In genomic region chr5:141923443-141924313, GRCh38 we compare ENCODE assay signal across 9 cellular contexts. TPM values are rescaled to one million over a fixed set of nuclear protein-coding genes. Genes with fewer than 3 reads are reported as not detected.
DNase-seq lines count a peak whose midpoint lies in the region; ATAC-seq, FAIRE-seq and TF ChIP-seq lines count a peak whose summit lies in the region.
"Had no signal": no experiment of that assay in that cellular context is flagged by ENCODE, and none has a peak within 500 bp of the region (broad histone marks: within the 10 kb centered on the region; RNA-seq: fewer than 3 reads in every experiment).

A gene with protein sequence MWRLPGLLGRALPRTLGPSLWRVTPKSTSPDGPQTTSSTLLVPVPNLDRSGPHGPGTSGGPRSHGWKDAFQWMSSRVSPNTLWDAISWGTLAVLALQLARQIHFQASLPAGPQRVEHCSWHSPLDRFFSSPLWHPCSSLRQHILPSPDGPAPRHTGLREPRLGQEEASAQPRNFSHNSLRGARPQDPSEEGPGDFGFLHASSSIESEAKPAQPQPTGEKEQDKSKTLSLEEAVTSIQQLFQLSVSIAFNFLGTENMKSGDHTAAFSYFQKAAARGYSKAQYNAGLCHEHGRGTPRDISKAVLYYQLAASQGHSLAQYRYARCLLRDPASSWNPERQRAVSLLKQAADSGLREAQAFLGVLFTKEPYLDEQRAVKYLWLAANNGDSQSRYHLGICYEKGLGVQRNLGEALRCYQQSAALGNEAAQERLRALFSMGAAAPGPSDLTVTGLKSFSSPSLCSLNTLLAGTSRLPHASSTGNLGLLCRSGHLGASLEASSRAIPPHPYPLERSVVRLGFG (plus strand): TSS chr5:141923871. CDS start chr5:141923942, 71 bp downstream.

- H3K36me3 ChIP-seq in kidney (ENCODE audit: control insufficient read depth in 1 of 2, insufficient read depth in 2 of 2, low read length in 2 of 2), result peaks cover 27 to 28% of the 10 kb centered on the region in 2 donors

- H3K4me3 ChIP-seq in kidney (ENCODE audit: low read length in 2 of 2), result peak within 1 kb of the TSS; percentile 87 to 88

- intact Hi-C loops in kidney (cut with DNase I), result no loop called here

- H3K4me1 ChIP-seq in kidney (ENCODE audit: control insufficient read depth in 1 of 2, insufficient read depth in 1 of 2, low read depth in 1 of 2, low read length in 2 of 2), result peaks cover 4 to 11% of the 10 kb centered on the region in 2 donors

- TF ChIP-seq CTCF in AG09319 (IDR thresholded peaks at IDR 0.05; ENCODE audit: low read depth, low read length) (no peak; the same call in 1 of the 2 replicates), kidney (IDR thresholded peaks at IDR 0.05; ENCODE audit: borderline replicate concordance, extremely low read depth, insufficient read depth) (no peak)

- ATAC-seq in GM19023 (IDR thresholded peaks at IDR 0.05; ENCODE audit: unreplicated experiment), result peak; percentile 99
- ATAC-seq in HG03280 (IDR thresholded peaks at IDR 0.05; ENCODE audit: unreplicated experiment), result peak; percentile 97

- no peaks in the 10 kb centered on the region for H3K9me3 ChIP-seq in kidney (ENCODE audit: control insufficient read depth in 1 of 2, low read length in 2 of 2)

- H3K9ac ChIP-seq in kidney (ENCODE audit: low read length in 2 of 2), result peak within 1 kb of the TSS; percentile 92 to 97

- peak; percentile 80 for DNase-seq in AG09319 (ENCODE audit: extremely low read depth, low read depth)
- DNase-seq in NCI-H446 treated with DMSO at 0.1 percent for 48 hours (lab: John Stamatoyannopoulos, UW), result peak; percentile 86
- peak; percentile 88 for DNase-seq in activated CD4-positive, alpha-beta T cell treated with anti-CD3 and anti-CD28 coated beads for 1 hour
- DNase-seq in cerebellum (ENCODE audit: low spot score), result peak; percentile 95
- DNase-seq in kidney, result peak; percentile 98
- peak; percentile 99 for DNase-seq in stimulated activated CD4-positive, alpha-beta T cell treated with anti-CD3 and anti-CD28 coated beads, Interleukin-15, amount 100 ng/mL, for 24 hours

- FAIRE-seq in kidney (lab: Jason Lieb, UNC), result no peak
- FAIRE-seq: islet of Langerhans had no signal

- peak within 1 kb of the TSS; percentile 99 for H3K27ac ChIP-seq in kidney (ENCODE audit: low read depth in 2 of 2, low read length in 2 of 2)

RNA-seq across cellular contexts. Expression of the gene that starts here (rescaled TPM):
- total RNA-seq in cerebellum (50.6 TPM), kidney (82.3 TPM)
- polyA plus RNA-seq in kidney (ENCODE audit: insufficient read depth, low read depth, low replicate concordance), result 67.7 TPM

Comparison
In these comparisons a context has a peak if more than half of its experiments do, and no peak if none do; other contexts are left out.
1. Peak in every context shown above with its lines: DNase-seq, ATAC-seq, H3K4me3 ChIP-seq and H3K27ac ChIP-seq.